ENCODE assay signal across 8 cellular contexts in genomic region chr17:36949461-36949927, GRCh38. TPM values are rescaled to one million over a fixed set of nuclear protein-coding genes. Genes with fewer than 3 reads are reported as not detected.
DNase-seq lines count a peak whose midpoint lies in the region; ATAC-seq and TF ChIP-seq lines count a peak whose summit lies in the region.

No MANE protein-coding gene starts in this region.

- H3K4me1 Mint-ChIP-seq in stimulated activated naive CD8-positive, alpha-beta T cell treated with anti-CD3 and anti-CD28 coated beads, Interleukin-15, Interleukin-2, amounts not matched to agents 100 ng/mL and 50 ng/mL, for 24 hours (ENCODE audit: low read depth), result peaks cover 50% of the 10 kb centered on the region
- H3K4me1 Mint-ChIP-seq in WTC11, result peaks cover 44% of the 10 kb centered on the region

- peak overlapping the region; percentile 53 to 94 (median 88) for H3K4me3 ChIP-seq in heart right ventricle
- H3K4me3 ChIP-seq in retinal pigment epithelial cell (ENCODE audit: low read length), result peak overlapping the region; percentile 83

- peak overlapping the region; percentile 92 for H3K4me3 Mint-ChIP-seq in stimulated activated naive CD8-positive, alpha-beta T cell treated with anti-CD3 and anti-CD28 coated beads, Interleukin-15, Interleukin-2, amounts not matched to agents 100 ng/mL and 50 ng/mL, for 24 hours
- H3K4me3 Mint-ChIP-seq in WTC11, result peak overlapping the region; percentile 91

- TF ChIP-seq CTCF in WTC11 (IDR thresholded peaks at IDR 0.05) (no peak), heart right ventricle (IDR thresholded peaks at IDR 0.05) (no peak), retinal pigment epithelial cell (conservative IDR thresholded peaks at IDR 0.05; ENCODE audit: low read depth, low read length) (peak; percentile 11), GM10248 (IDR thresholded peaks at IDR 0.05; ENCODE audit: control extremely low read depth, extremely low read depth, low read depth, missing control alignments) (no peak)

- H3K27ac Mint-ChIP-seq in stimulated activated naive CD8-positive, alpha-beta T cell treated with anti-CD3 and anti-CD28 coated beads, Interleukin-15, Interleukin-2, amounts not matched to agents 100 ng/mL and 50 ng/mL, for 24 hours, result peak overlapping the region; percentile 77
- peak overlapping the region; percentile 26 for H3K27ac Mint-ChIP-seq in WTC11

- peaks cover 51% of the 10 kb centered on the region for H3K36me3 Mint-ChIP-seq in stimulated activated naive CD8-positive, alpha-beta T cell treated with anti-CD3 and anti-CD28 coated beads, Interleukin-15, Interleukin-2, amounts not matched to agents 100 ng/mL and 50 ng/mL, for 24 hours (ENCODE audit: low read depth)
- H3K36me3 Mint-ChIP-seq in WTC11, result peaks cover 23% of the 10 kb centered on the region

- peaks cover 7 to 36% (median 33%) of the 10 kb centered on the region in 7 donors for H3K27me3 ChIP-seq in heart right ventricle

- H3K9me3 Mint-ChIP-seq in stimulated activated naive CD8-positive, alpha-beta T cell treated with anti-CD3 and anti-CD28 coated beads, Interleukin-15, Interleukin-2, amounts not matched to agents 100 ng/mL and 50 ng/mL, for 24 hours, result no peaks in the 10 kb centered on the region
- no peaks in the 10 kb centered on the region for H3K9me3 Mint-ChIP-seq in WTC11

- CTCF ChIA-PET in WTC11 (lab: Charles Lee), result interaction anchor here (0.8 to 2.2 kb wide), 13 partner anchors 8 to 357 kb away, joined by 3 to 16 read pairs (median 3); partner anchors contain the start of genes LHX1 and MRM1
- CTCF ChIA-PET in GM10248 (lab: Yijun Ruan, JAX), result interaction anchor here (0.9 to 1.5 kb wide), 4 partner anchors 12 to 346 kb away, joined by 3 to 5 read pairs (median 4); partner anchors contain the start of gene LHX1

- H3K36me3 ChIP-seq in heart right ventricle, result peaks cover 0 to 44% (median 26%) of the 10 kb centered on the region in 9 donors

- peak overlapping the region; percentile 1 to 92 (median 88) for H3K27ac ChIP-seq in heart right ventricle

- intact Hi-C loops in heart right ventricle (cut with DNase I), result loop anchor here in 1 of 10 donors (5.0 kb wide), 1 partner anchor 347 kb away; the partner anchor contains the start of gene MRM1

- H3K9me3 ChIP-seq in heart right ventricle, result no peaks in the 10 kb centered on the region

- 12 to 14% methylated on average over 9 of the region's 9 CpGs for WGBS in heart right ventricle, 2 donors

- POLR2A ChIA-PET in WTC11 (lab: Charles Lee), result interaction anchor here (0.5 to 1.8 kb wide), 3 partner anchors 11 to 1478 kb away, joined by 3 to 7 read pairs (median 4); partner anchors contain the start of gene LHX1
- POLR2A ChIA-PET in GM10248 (lab: Yijun Ruan, JAX), result interaction anchor here (0.6 kb wide), 1 partner anchor 396 kb away, joined by 5 read pairs; no protein-coding TSS in a partner anchor

- peaks cover 29% of the 10 kb centered on the region for H3K27me3 Mint-ChIP-seq in stimulated activated naive CD8-positive, alpha-beta T cell treated with anti-CD3 and anti-CD28 coated beads, Interleukin-15, Interleukin-2, amounts not matched to agents 100 ng/mL and 50 ng/mL, for 24 hours
- peaks cover 50% of the 10 kb centered on the region for H3K27me3 Mint-ChIP-seq in WTC11 (ENCODE audit: low read depth)

- DNase-seq in stimulated activated naive CD8-positive, alpha-beta T cell treated with anti-CD3 and anti-CD28 coated beads, Interleukin-15, Interleukin-2, amounts not matched to agents 100 U/mL and 50 U/mL, for 24 hours, result no peak
- no peak for DNase-seq in WTC11 (ENCODE audit: low spot score)
- DNase-seq in heart right ventricle, result no peak
- DNase-seq in retinal pigment epithelial cell (ENCODE audit: low read depth), result peak; percentile 37
- no peak for DNase-seq in NCI-H1092 treated with DMSO at 0.1 percent for 48 hours (lab: John Stamatoyannopoulos, UW)
- no peak for DNase-seq in GM10248 (ENCODE audit: extremely low spot score)

- ATAC-seq in stimulated activated naive CD8-positive, alpha-beta T cell treated with anti-CD3 and anti-CD28 coated beads, Interleukin-15, Interleukin-2, amounts not matched to agents 100 U/mL and 50 U/mL, for 24 hours, result no peak
- ATAC-seq in WTC11, result no peak
- peak in 7 of 8 donors; percentile 7 to 63 (median 35) for ATAC-seq in heart right ventricle
- no peak for ATAC-seq in GM18517 (IDR thresholded peaks at IDR 0.05; ENCODE audit: unreplicated experiment)

- H3K4me1 ChIP-seq in heart right ventricle, result peaks cover 3 to 35% (median 18%) of the 10 kb centered on the region in 9 donors

TF ChIP-seq in WTC11, 78 proteins besides CTCF, POLR2A, EP300 and RAD21 (continues in another document):
- TF ChIP-seq, protein P1, sequence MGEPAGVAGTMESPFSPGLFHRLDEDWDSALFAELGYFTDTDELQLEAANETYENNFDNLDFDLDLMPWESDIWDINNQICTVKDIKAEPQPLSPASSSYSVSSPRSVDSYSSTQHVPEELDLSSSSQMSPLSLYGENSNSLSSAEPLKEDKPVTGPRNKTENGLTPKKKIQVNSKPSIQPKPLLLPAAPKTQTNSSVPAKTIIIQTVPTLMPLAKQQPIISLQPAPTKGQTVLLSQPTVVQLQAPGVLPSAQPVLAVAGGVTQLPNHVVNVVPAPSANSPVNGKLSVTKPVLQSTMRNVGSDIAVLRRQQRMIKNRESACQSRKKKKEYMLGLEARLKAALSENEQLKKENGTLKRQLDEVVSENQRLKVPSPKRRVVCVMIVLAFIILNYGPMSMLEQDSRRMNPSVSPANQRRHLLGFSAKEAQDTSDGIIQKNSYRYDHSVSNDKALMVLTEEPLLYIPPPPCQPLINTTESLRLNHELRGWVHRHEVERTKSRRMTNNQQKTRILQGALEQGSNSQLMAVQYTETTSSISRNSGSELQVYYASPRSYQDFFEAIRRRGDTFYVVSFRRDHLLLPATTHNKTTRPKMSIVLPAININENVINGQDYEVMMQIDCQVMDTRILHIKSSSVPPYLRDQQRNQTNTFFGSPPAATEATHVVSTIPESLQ (CRISPR knock-in tag; IDR thresholded peaks at IDR 0.05), result no peak
- TF ChIP-seq PREB (CRISPR knock-in tag; IDR thresholded peaks at IDR 0.05; ENCODE audit: borderline replicate concordance), result no peak
- TF ChIP-seq NFYB (CRISPR knock-in tag; conservative IDR thresholded peaks at IDR 0.05; ENCODE audit: low read depth), result no peak
- no peak for TF ChIP-seq PRDM15 (CRISPR knock-in tag; IDR thresholded peaks at IDR 0.05)
- no peak for TF ChIP-seq STAT6 (CRISPR knock-in tag; conservative IDR thresholded peaks at IDR 0.05; ENCODE audit: low read depth)

RNA-seq across cellular contexts. Expression of gene AATF, which starts 0.7 kb away (rescaled TPM):
- total RNA-seq in WTC11 (2021) (48.9 to 61.0 TPM (median 49.8 TPM) in 3 replicates), heart right ventricle (10 to 100 TPM; 19.9 to 31.9 (median 26.0) TPM)
- 10 to 100 TPM; 23.0 to 35.5 TPM for polyA plus RNA-seq in heart right ventricle

RNA-seq across cellular contexts. Expression of gene LHX1, which starts 12.2 kb away (rescaled TPM):
- total RNA-seq in WTC11 (2021), result 0.61 to 1.3 TPM (median 1.2 TPM) in 3 replicates
- total RNA-seq in heart right ventricle, result under 1 TPM in 1 of 10 donors, not detected in 9; 0.11 TPM
- not detected for polyA plus RNA-seq in heart right ventricle

Comparison
In these comparisons a context has a peak if more than half of its experiments do, and no peak if none do; other contexts are left out.
1. ATAC-seq: peak in heart right ventricle (7 of 8); none in stimulated activated naive CD8-positive, alpha-beta T cell treated with anti-CD3 and anti-CD28 coated beads, Interleukin-15, Interleukin-2, amounts not matched to agents 100 U/mL and 50 U/mL, for 24 hours (single experiment), WTC11 (single experiment) and GM18517 (single experiment).